Comparison of ENCODE assay signal across 24 cellular contexts in genomic region chr5:101662263-101662662, GRCh38.
"Had no signal": no experiment of that assay in that cellular context is flagged by ENCODE, and none has a peak within 500 bp of the region (broad histone marks: within the 10 kb centered on the region; RNA-seq: fewer than 3 reads in every experiment).

No MANE protein-coding gene starts in this region.

- H3K27ac ChIP-seq: neural progenitor cell, ovary, parathyroid adenoma, psoas muscle, right lobe of liver, sigmoid colon, stomach, thoracic aorta, thyroid gland, tibial nerve, upper lobe of left lung, vagina had no signal

- H3K27me3 ChIP-seq: neural progenitor cell, ovary, right lobe of liver, sigmoid colon, stomach, thyroid gland, tibial nerve, upper lobe of left lung, vagina had no signal

- H3K36me3 ChIP-seq: neural progenitor cell, ovary, right lobe of liver, sigmoid colon, stomach, thoracic aorta, thyroid gland, tibial nerve, upper lobe of left lung, vagina had no signal

- H3K9me3 ChIP-seq: ovary, psoas muscle, right lobe of liver, sigmoid colon, stomach, thoracic aorta, thyroid gland, tibial nerve, upper lobe of left lung, vagina had no signal

- DNase-seq: occipital lobe; ovary; posterior cingulate gyrus; psoas muscle; right cardiac atrium; right lobe of liver; sigmoid colon; small intestine; stimulated activated CD4-positive, alpha-beta T cell treated with anti-CD3 and anti-CD28 coated beads, Interleukin-15, amount 100 ng/mL, for 24 hours; stimulated activated CD4-positive, alpha-beta T cell treated with anti-CD3 and anti-CD28 coated beads, Interleukin-2, amount 100 ng/mL, for 24 hours; stimulated activated CD4-positive, alpha-beta T cell treated with anti-CD3 and anti-CD28 coated beads, Interleukin-2, amount 100 ng/mL, for 48 hours; stimulated activated CD4-positive, alpha-beta T cell treated with anti-CD3 and anti-CD28 coated beads, Interleukin-4, amount 100 ng/mL, for 24 hours; stimulated activated naive B cell treated with anti-CD40 and anti-IgM and Interleukin-4, amounts not matched to agents 10 μg/mL and 1 μg/mL and 100 μg/mL, for 72 hours; stimulated activated naive CD4-positive, alpha-beta T cell treated with Interleukin-2 at 50 U/mL for 16 hours; stomach; thyroid gland; trophoblast cell; upper lobe of left lung had no signal

- ATAC-seq: psoas muscle; right cardiac atrium; right lobe of liver; stimulated activated effector memory CD8-positive, alpha-beta T cell treated with anti-CD3 and anti-CD28 coated beads, Interleukin-12 subunit alpha, Interleukin-12 subunit beta, amount 100 ng/mL, for 72 hours; stimulated activated naive B cell treated with anti-CD40 and anti-IgM and Interleukin-4, amounts not matched to agents 10 μg/mL and 1 μg/mL and 100 μg/mL, for 72 hours had no signal

- H3K79me2 ChIP-seq: parathyroid adenoma had no signal

- H3K4me2 ChIP-seq: neural progenitor cell had no signal

- H3K4me3 ChIP-seq: neural progenitor cell, ovary, psoas muscle, right lobe of liver, sigmoid colon, stomach, thoracic aorta, thyroid gland, tibial nerve, upper lobe of left lung, vagina had no signal

- H3K4me1 ChIP-seq: neural progenitor cell, parathyroid adenoma, psoas muscle, right lobe of liver, sigmoid colon, stomach, thyroid gland, tibial nerve, upper lobe of left lung, vagina had no signal

- H2AFZ ChIP-seq: neural progenitor cell, parathyroid adenoma had no signal

- H3K9ac ChIP-seq: neural progenitor cell, parathyroid adenoma had no signal
